Comparison of ENCODE assay signal across 10 cellular contexts in genomic region chr16:81514041-81514559, GRCh38.
A peak's percentile ranks its signal among the peaks of the same experiment; 100 is the strongest.
DNase-seq lines count a peak whose midpoint lies in the region; ATAC-seq and TF ChIP-seq lines count a peak whose summit lies in the region.
"Had no signal": no experiment of that assay in that cellular context is flagged by ENCODE, and none has a peak within 500 bp of the region (broad histone marks: within the 10 kb centered on the region; RNA-seq: fewer than 3 reads in every experiment).

No MANE protein-coding gene starts in this region.

- H3K4me1 Mint-ChIP-seq in activated naive CD4-positive, alpha-beta T cell treated with anti-CD3 and anti-CD28 coated beads for 36 hours (ENCODE audit: low read depth) = no peaks in the 10 kb centered on the region
- H3K4me1 Mint-ChIP-seq in type B pancreatic cell (ENCODE audit: unreplicated experiment) = peaks cover 17% of the 10 kb centered on the region

- H3K27me3 ChIP-seq in duodenal mucosa (ENCODE audit: control insufficient read depth in 1 of 2, insufficient read depth in 2 of 2, low read length in 2 of 2) = no peaks in the 10 kb centered on the region
- H3K27me3 ChIP-seq: BE2C had no signal

- no peak overlapping the region for H3K9ac ChIP-seq in duodenal mucosa (ENCODE audit: low read depth in 1 of 2, low read length in 2 of 2)

- no peaks in the 10 kb centered on the region for H3K9me3 Mint-ChIP-seq in activated naive CD4-positive, alpha-beta T cell treated with anti-CD3 and anti-CD28 coated beads, Interleukin-2, amount 50 U/mL, for 72 hours
- no peaks in the 10 kb centered on the region for H3K9me3 Mint-ChIP-seq in activated naive CD4-positive, alpha-beta T cell treated with anti-CD3 and anti-CD28 coated beads for 36 hours
- H3K9me3 Mint-ChIP-seq in type B pancreatic cell = peaks cover 6% of the 10 kb centered on the region

- peak overlapping the region; percentile 15 for H3K27ac ChIP-seq in duodenal mucosa (ENCODE audit: low read depth, low read length)

- ATAC-seq in activated naive CD4-positive, alpha-beta T cell treated with anti-CD3 and anti-CD28 coated beads, Interleukin-2, amount 50 U/mL, for 72 hours = no peak
- ATAC-seq in HG03378 (IDR thresholded peaks at IDR 0.05; ENCODE audit: unreplicated experiment) = peak; percentile 48

- no peak overlapping the region for H3K4me3 Mint-ChIP-seq in activated naive CD4-positive, alpha-beta T cell treated with anti-CD3 and anti-CD28 coated beads for 36 hours
- no peak overlapping the region for H3K4me3 Mint-ChIP-seq in type B pancreatic cell

- H3K36me3 Mint-ChIP-seq in activated naive CD4-positive, alpha-beta T cell treated with anti-CD3 and anti-CD28 coated beads, Interleukin-2, amount 50 U/mL, for 72 hours = peaks cover 0 to 6% of the 10 kb centered on the region in 2 donors
- H3K36me3 Mint-ChIP-seq in activated naive CD4-positive, alpha-beta T cell treated with anti-CD3 and anti-CD28 coated beads for 36 hours (ENCODE audit: low read depth) = no peaks in the 10 kb centered on the region
- H3K36me3 Mint-ChIP-seq in type B pancreatic cell = peaks cover 14% of the 10 kb centered on the region

- H3K4me3 ChIP-seq in duodenal mucosa (ENCODE audit: low read depth in 1 of 2, low read length in 2 of 2) = no peak overlapping the region

- no peaks in the 10 kb centered on the region for H3K9me3 ChIP-seq in duodenal mucosa (ENCODE audit: control insufficient read depth in 1 of 2, low read length in 2 of 2)
- H3K9me3 ChIP-seq: BE2C had no signal

- H3K27ac Mint-ChIP-seq in activated naive CD4-positive, alpha-beta T cell treated with anti-CD3 and anti-CD28 coated beads, Interleukin-2, amount 50 U/mL, for 72 hours = peak overlapping the region; percentile 15 to 30
- H3K27ac Mint-ChIP-seq in activated naive CD4-positive, alpha-beta T cell treated with anti-CD3 and anti-CD28 coated beads for 36 hours = no peak overlapping the region
- peak overlapping the region; percentile 39 for H3K27ac Mint-ChIP-seq in type B pancreatic cell

- TF ChIP-seq CTCF in type B pancreatic cell (conservative IDR thresholded peaks at IDR 0.05) = no peak

- no peak for DNase-seq in activated naive CD4-positive, alpha-beta T cell treated with anti-CD3 and anti-CD28 coated beads, Interleukin-2, amount 50 U/mL, for 72 hours (ENCODE audit: low spot score in 2 of 2)
- DNase-seq in activated naive CD4-positive, alpha-beta T cell treated with anti-CD3 and anti-CD28 coated beads for 36 hours = no peak
- DNase-seq in type B pancreatic cell (ENCODE audit: extremely low spot score, unreplicated experiment) (no peak), GM03348 (ENCODE audit: low spot score) (no peak)
- no peak for DNase-seq in activated CD8-positive, alpha-beta memory T cell treated with anti-CD3 and anti-CD28 coated beads, Interleukin-2, amount 50 U/mL, for 4 hours
- no peak for DNase-seq in activated CD4-positive, CD25-positive, alpha-beta regulatory T cell (lab: John Stamatoyannopoulos, UW)
- DNase-seq: BE2C, KG1 had no signal

- intact Hi-C loops in activated naive CD4-positive, alpha-beta T cell treated with anti-CD3 and anti-CD28 coated beads for 36 hours (cut with micrococcal nuclease) = no loop called here

- CTCF ChIA-PET in activated naive CD4-positive, alpha-beta T cell treated with anti-CD3 and anti-CD28 coated beads for 36 hours (lab: Charles Lee) = no interaction called here

- peaks cover 5 to 19% of the 10 kb centered on the region in 2 donors for H3K36me3 ChIP-seq in duodenal mucosa (ENCODE audit: control insufficient read depth in 1 of 2, insufficient read depth in 2 of 2, low read length in 2 of 2)
- H3K36me3 ChIP-seq: BE2C had no signal

- peaks cover 16 to 26% of the 10 kb centered on the region in 2 donors for H3K4me1 ChIP-seq in duodenal mucosa (ENCODE audit: control insufficient read depth in 1 of 2, insufficient read depth in 2 of 2, low read length in 2 of 2)
- H3K4me1 ChIP-seq: BE2C had no signal

- H3K27me3 Mint-ChIP-seq in activated naive CD4-positive, alpha-beta T cell treated with anti-CD3 and anti-CD28 coated beads for 36 hours (ENCODE audit: low read depth) = no peaks in the 10 kb centered on the region
- no peaks in the 10 kb centered on the region for H3K27me3 Mint-ChIP-seq in type B pancreatic cell
